Comparison of ENCODE assay signal across 14 cellular contexts in genomic region chrX:2320580-2321327, GRCh38.
A peak's percentile ranks its signal among the peaks of the same experiment; 100 is the strongest.
DNase-seq lines count a peak whose midpoint lies in the region; ATAC-seq lines count a peak whose summit lies in the region.
"Had no signal": no experiment of that assay in that cellular context is flagged by ENCODE, and none has a peak within 500 bp of the region (broad histone marks: within the 10 kb centered on the region; RNA-seq: fewer than 3 reads in every experiment).

No MANE protein-coding gene starts in this region.

- intact Hi-C loops in dendritic cell treated with granulocyte-macrophage colony-stimulating factor and Interleukin-4, amounts not matched to agents 40 ng/mL and 50 ng/mL, for 4 days (cut with micrococcal nuclease), result no loop called here

- no peaks in the 10 kb centered on the region for H3K79me2 ChIP-seq in GM23248 (ENCODE audit: insufficient read depth)

- H3K27ac Mint-ChIP-seq in dendritic cell treated with granulocyte-macrophage colony-stimulating factor and Interleukin-4, amounts not matched to agents 40 ng/mL and 50 ng/mL, for 4 days, result peak overlapping the region; percentile 30
- H3K27ac Mint-ChIP-seq: activated CD8-positive, alpha-beta T cell treated with anti-CD3 and anti-CD28 coated beads, Interleukin-2, amount 10 ng/mL, durations not matched to agents 7 days and 5 days; H9 had no signal

- H3K27ac ChIP-seq in GM23248 (no peak overlapping the region), skin epidermis (peak overlapping the region in 12 of 21 experiments; percentile 2 to 75 (median 26)), substantia nigra (ENCODE audit: low read depth, low read length, poor library complexity, severe bottlenecking) (no peak overlapping the region)
- H3K27ac ChIP-seq: RWPE1 had no signal

- DNase-seq in GM23248 (peak; percentile 58), left lobe of liver (ENCODE audit: low spot score) (peak; percentile 93), glomerular visceral epithelial cell (ENCODE audit: extremely low spot score) (no peak), substantia nigra (lab: John Stamatoyannopoulos, UW) (no peak), NCI-H82 treated with DMSO at 0.1 percent for 48 hours (lab: John Stamatoyannopoulos, UW; ENCODE audit: unreplicated experiment) (no peak)
- DNase-seq in activated CD4-positive, CD25-positive, alpha-beta regulatory T cell treated with anti-CD3 and anti-CD28 coated beads, Interleukin-2, amount 50 U/mL, for 72 hours, result no peak
- DNase-seq: activated CD8-positive, alpha-beta T cell treated with anti-CD3 and anti-CD28 coated beads, Interleukin-2, amount 10 ng/mL, durations not matched to agents 7 days and 5 days; anterior cingulate cortex; H9; hypothalamus; NCI-H187 had no signal

- in situ Hi-C loops in GM23248 (cut with MboI), result no loop called here

- ATAC-seq in left lobe of liver, result peak; percentile 86
- ATAC-seq: activated CD8-positive, alpha-beta T cell treated with anti-CD3 and anti-CD28 coated beads, Interleukin-2, amount 10 ng/mL, durations not matched to agents 7 days and 5 days had no signal

- H3K9me3 ChIP-seq in GM23248 (ENCODE audit: low read depth), result no peaks in the 10 kb centered on the region

- H2AFZ ChIP-seq in GM23248, result no peak overlapping the region

- H3K4me1 Mint-ChIP-seq in dendritic cell treated with granulocyte-macrophage colony-stimulating factor and Interleukin-4, amounts not matched to agents 40 ng/mL and 50 ng/mL, for 4 days (ENCODE audit: low read depth), result peaks cover 31% of the 10 kb centered on the region

- H3K27me3 ChIP-seq in GM23248 (replicated peaks; ENCODE audit: insufficient read depth), result no peaks in the 10 kb centered on the region

- no peak overlapping the region for H3K4me2 ChIP-seq in GM23248 (ENCODE audit: unreplicated experiment)

- no peaks in the 10 kb centered on the region for H3K4me1 ChIP-seq in GM23248 (ENCODE audit: insufficient read depth)

- H3K4me3 Mint-ChIP-seq in dendritic cell treated with granulocyte-macrophage colony-stimulating factor and Interleukin-4, amounts not matched to agents 40 ng/mL and 50 ng/mL, for 4 days, result peak overlapping the region; percentile 20
- H3K4me3 Mint-ChIP-seq: activated CD8-positive, alpha-beta T cell treated with anti-CD3 and anti-CD28 coated beads, Interleukin-2, amount 10 ng/mL, durations not matched to agents 7 days and 5 days; H9 had no signal

- H3K9ac ChIP-seq in GM23248, result no peak overlapping the region

- no peaks in the 10 kb centered on the region for H3K36me3 ChIP-seq in GM23248 (ENCODE audit: low read depth)

- no peaks in the 10 kb centered on the region for H3K9me2 ChIP-seq in GM23248 (ENCODE audit: insufficient read depth)

- peaks cover 25% of the 10 kb centered on the region for H3K36me3 Mint-ChIP-seq in dendritic cell treated with granulocyte-macrophage colony-stimulating factor and Interleukin-4, amounts not matched to agents 40 ng/mL and 50 ng/mL, for 4 days (ENCODE audit: low read depth)

- WGBS in GM23248 (ENCODE audit: low coverage in 1 of 2, low lambda C conversion rate in 2 of 2, missing lambda C conversion rate in 2 of 2), 2 experiments, result 47 to 51% methylated on average over 20 of the region's 20 CpGs

- no peaks in the 10 kb centered on the region for H3K9me3 Mint-ChIP-seq in dendritic cell treated with granulocyte-macrophage colony-stimulating factor and Interleukin-4, amounts not matched to agents 40 ng/mL and 50 ng/mL, for 4 days
- H3K9me3 Mint-ChIP-seq: H9 had no signal

- H4K20me1 ChIP-seq in GM23248 (ENCODE audit: insufficient read depth), result no peaks in the 10 kb centered on the region

- H3K4me3 ChIP-seq in GM23248 (no peak overlapping the region), skin epidermis (no peak overlapping the region)

- no peaks in the 10 kb centered on the region for H3K27me3 Mint-ChIP-seq in dendritic cell treated with granulocyte-macrophage colony-stimulating factor and Interleukin-4, amounts not matched to agents 40 ng/mL and 50 ng/mL, for 4 days

- H3F3A ChIP-seq in GM23248 (ENCODE audit: insufficient read depth), result no peaks in the 10 kb centered on the region

Comparison
In these comparisons a context has a peak if more than half of its experiments do, and no peak if none do; other contexts are left out.
1. DNase-seq: peak in GM23248 (single experiment) and left lobe of liver (single experiment); none in glomerular visceral epithelial cell (single experiment), activated CD4-positive, CD25-positive, alpha-beta regulatory T cell treated with anti-CD3 and anti-CD28 coated beads, Interleukin-2, amount 50 U/mL, for 72 hours (single experiment), substantia nigra (0 of 49) and NCI-H82 treated with DMSO at 0.1 percent for 48 hours (single experiment).
2. H3K27ac ChIP-seq: peak in skin epidermis (12 of 21); none in GM23248 (single experiment) and substantia nigra (single experiment).